In genomic region chr14:65096323-65097089, GRCh38 we compare ENCODE assay signal across 10 cellular contexts. TPM values are rescaled to one million over a fixed set of nuclear protein-coding genes. Genes with fewer than 3 reads are reported as not detected.
DNase-seq lines count a peak whose midpoint lies in the region; ATAC-seq and TF ChIP-seq lines count a peak whose summit lies in the region.
"Had no signal": no experiment of that assay in that cellular context is flagged by ENCODE, and none has a peak within 500 bp of the region (broad histone marks: within the 10 kb centered on the region; RNA-seq: fewer than 3 reads in every experiment).

No MANE protein-coding gene starts in this region.

- TF ChIP-seq POLR2A in IMR-90 (IDR thresholded peaks at IDR 0.05; ENCODE audit: low read depth, low read length), result no peak

- H3K23ac ChIP-seq in IMR-90 (ENCODE audit: low read depth, low read length), result no peak overlapping the region

- TF ChIP-seq CTCF in IMR-90 (conservative IDR thresholded peaks at IDR 0.05; ENCODE audit: low read depth, low read length), result no peak

- peaks cover 83% of the 10 kb centered on the region for H3K4me1 Mint-ChIP-seq in activated naive CD8-positive, alpha-beta T cell (ENCODE audit: low read depth)

- no peak overlapping the region for H2BK20ac ChIP-seq in IMR-90 (ENCODE audit: low read depth, low read length)

- no peaks in the 10 kb centered on the region for H3K9me3 Mint-ChIP-seq in activated naive CD8-positive, alpha-beta T cell (ENCODE audit: low read depth)

- 0 out of 2 replicates have a peak, but pooled peaks cover 10% of the 10 kb centered on the region for H3K9me1 ChIP-seq in IMR-90 (ENCODE audit: insufficient read depth, low read length)

- peaks cover 8% of the 10 kb centered on the region for H3K36me3 Mint-ChIP-seq in activated naive CD8-positive, alpha-beta T cell

- dilution Hi-C loops in IMR-90 (cut with HindIII; ENCODE audit: low sequenced_read_pairs, unreplicated experiment), result no loop called here

- no peak overlapping the region for H3K56ac ChIP-seq in IMR-90 (ENCODE audit: extremely low read depth, insufficient read depth, low read length)

- TF ChIP-seq RAD21 in IMR-90 (IDR thresholded peaks at IDR 0.05; ENCODE audit: low read length), result no peak

- no peak overlapping the region for H3K4me3 ChIP-seq in IMR-90 (ENCODE audit: insufficient read depth, low read depth, low read length)
- H3K4me3 ChIP-seq: pancreas had no signal

- no peak for ATAC-seq in IMR-90 (ENCODE audit: low read depth)
- peak; percentile 43 for ATAC-seq in left ventricle myocardium superior
- peak; percentile 48 for ATAC-seq in stimulated activated naive CD8-positive, alpha-beta T cell treated with anti-CD3 and anti-CD28 coated beads, Interleukin-15, Interleukin-2, amounts not matched to agents 100 U/mL and 50 U/mL, for 24 hours

- no peak overlapping the region for H4K5ac ChIP-seq in IMR-90 (ENCODE audit: low read depth, low read length)

- no peak overlapping the region for H2AK9ac ChIP-seq in IMR-90 (replicated peaks; ENCODE audit: low read depth, low read length, poor library complexity)

- H3K9me3 ChIP-seq in IMR-90 (ENCODE audit: control insufficient read depth, insufficient read depth, low read length), result no peaks in the 10 kb centered on the region
- H3K9me3 ChIP-seq: pancreas had no signal

- peak overlapping the region; percentile 44 for H3K4me3 Mint-ChIP-seq in activated naive CD8-positive, alpha-beta T cell

- H3K4me1 ChIP-seq in IMR-90 (ENCODE audit: control insufficient read depth, insufficient read depth, low read length), result peaks cover 6% of the 10 kb centered on the region; the same call in 1 of the 2 replicates

- peak overlapping the region; percentile 47 for H3K27ac Mint-ChIP-seq in activated naive CD8-positive, alpha-beta T cell

- no peak overlapping the region for H3K9ac ChIP-seq in IMR-90 (ENCODE audit: low read depth, low read length)

- H3K4me2 ChIP-seq in IMR-90 (ENCODE audit: low read depth, low read length), result no peak overlapping the region

- CTCF ChIA-PET in IMR-90 (lab: Yijun Ruan, JAX), result no interaction called here

- DNase-seq in IMR-90, result no peak
- DNase-seq in left ventricle myocardium superior, result peak; percentile 47
- DNase-seq in stimulated activated naive CD8-positive, alpha-beta T cell treated with anti-CD3 and anti-CD28 coated beads, Interleukin-15, Interleukin-2, amounts not matched to agents 100 U/mL and 50 U/mL, for 24 hours, result no peak
- DNase-seq in activated effector memory CD4-positive, alpha-beta T cell treated with Interleukin-2 at 50 U/mL for 16 hours, result no peak
- no peak for DNase-seq in T1000 (lab: John Stamatoyannopoulos, UW)
- DNase-seq in Kasumi-1 (lab: John Stamatoyannopoulos, UW), result no peak
- DNase-seq in NCI-H2081 (lab: John Stamatoyannopoulos, UW), result no peak
- DNase-seq: NCI-H1048 had no signal

- in situ Hi-C loops in IMR-90 (cut with MboI; ENCODE audit: low sequenced_read_pairs), result no loop called here

- no peak overlapping the region for H2AK5ac ChIP-seq in IMR-90 (ENCODE audit: low read depth, low read length)

- H3K27ac ChIP-seq in IMR-90 (ENCODE audit: insufficient read depth, low read length), result peak overlapping the region; percentile 12; the same call in 1 of the 2 replicates
- H3K27ac ChIP-seq: pancreas had no signal

- no peak overlapping the region for H2AFZ ChIP-seq in IMR-90 (replicated peaks; ENCODE audit: low read length, poor library complexity)

- H3K14ac ChIP-seq in IMR-90 (replicated peaks; ENCODE audit: low read depth, low read length), result no peak overlapping the region

- no peak overlapping the region for H2BK120ac ChIP-seq in IMR-90 (ENCODE audit: low read depth, low read length)

- H3K27me3 Mint-ChIP-seq in activated naive CD8-positive, alpha-beta T cell, result no peaks in the 10 kb centered on the region

- POLR2A ChIA-PET in IMR-90 (lab: Charles Lee; ENCODE audit: unreplicated experiment), result no interaction called here

- H3K36me3 ChIP-seq in IMR-90 (ENCODE audit: control insufficient read depth, insufficient read depth, low read length), result peaks cover 17% of the 10 kb centered on the region

- no peak overlapping the region for H2BK5ac ChIP-seq in IMR-90 (ENCODE audit: low read depth, low read length, poor library complexity, severe bottlenecking)

- H3K18ac ChIP-seq in IMR-90 (ENCODE audit: low read depth, low read length), result no peak overlapping the region

- H4K8ac ChIP-seq in IMR-90 (ENCODE audit: low read depth in 2 of 2, low read length in 2 of 2), result no peak overlapping the region

- no peak overlapping the region for H2BK15ac ChIP-seq in IMR-90 (ENCODE audit: low read depth, low read length)

- no peak overlapping the region for H3K4ac ChIP-seq in IMR-90 (ENCODE audit: low read depth, low read length)

- no TSS peak for BruUV-seq in IMR-90 (replicated peaks; lab: Mats Ljungman, UMichigan)

- intact Hi-C loops in IMR-90 (cut with micrococcal nuclease), result no loop called here
- intact Hi-C loops in left ventricle myocardium superior (cut with micrococcal nuclease), result no loop called here

- no CpG with 5 or more reads among the region's 6 CpGs for WGBS in IMR-90 (ENCODE audit: extremely low coverage in 2 of 2, insufficient read length in 1 of 2), 2 experiments

- no peak overlapping the region for H4K91ac ChIP-seq in IMR-90 (ENCODE audit: insufficient read depth, low read depth, low read length)

- no peaks in the 10 kb centered on the region for H3K27me3 ChIP-seq in IMR-90 (ENCODE audit: control insufficient read depth, insufficient read depth, low read length)
- H3K27me3 ChIP-seq: pancreas had no signal

- peaks cover 41 to 65% of the 10 kb centered on the region in 2 experiments for H3K79me1 ChIP-seq in IMR-90 (ENCODE audit: low read depth in 1 of 2, low read length in 2 of 2)

- peaks cover 27% of the 10 kb centered on the region for H4K20me1 ChIP-seq in IMR-90 (ENCODE audit: insufficient read depth, low read length)

TF ChIP-seq in IMR-90, 13 proteins besides CTCF, POLR2A, EP300 and RAD21:
- no peak for TF ChIP-seq MXI1 (IDR thresholded peaks at IDR 0.05; ENCODE audit: borderline replicate concordance, low read depth, low read length)
- no peak for TF ChIP-seq FOS (IDR thresholded peaks at IDR 0.05; ENCODE audit: low read depth, low read length)
- no peak for TF ChIP-seq CEBPB (IDR thresholded peaks at IDR 0.05; ENCODE audit: low read depth, low read length)
- no peak for TF ChIP-seq RCOR1 (IDR thresholded peaks at IDR 0.05; ENCODE audit: insufficient replicate concordance, low read length)
- TF ChIP-seq MAFK (IDR thresholded peaks at IDR 0.05; ENCODE audit: low read depth, low read length), result no peak
- no peak for TF ChIP-seq BHLHE40 (IDR thresholded peaks at IDR 0.05; ENCODE audit: low read depth, low read length)
- TF ChIP-seq CHD1 (IDR thresholded peaks at IDR 0.05; ENCODE audit: low read depth, low read length), result no peak
- TF ChIP-seq RFX5 (IDR thresholded peaks at IDR 0.05; ENCODE audit: low read depth, low read length), result no peak
- TF ChIP-seq SMC3 (IDR thresholded peaks at IDR 0.05; ENCODE audit: low read depth, low read length), result no peak

RNA-seq across cellular contexts. Expression of gene MAX, which starts 5.8 kb away (rescaled TPM):
- 35.3 and 45.2 TPM in 2 replicates for total RNA-seq in IMR-90 (2012; rRNA removed)
- 51.8 and 65.1 TPM in 2 replicates for polyA plus RNA-seq in IMR-90 (2012; rRNA removed)
- polyA plus RNA-seq in IMR-90 (2012; cell fraction: cytosol; rRNA removed), result 26.7 and 40.1 TPM in 2 replicates
- polyA plus RNA-seq in IMR-90 (2012; cell fraction: nucleus; rRNA removed; ENCODE audit: low replicate concordance), result 23.9 and 41.2 TPM in 2 replicates
- 85.9 TPM for total RNA-seq in left ventricle myocardium superior
